ENCODE assay signal across 24 cellular contexts in genomic region chr4:127446309-127446708, GRCh38.
"Had no signal": no experiment of that assay in that cellular context is flagged by ENCODE, and none has a peak within 500 bp of the region (broad histone marks: within the 10 kb centered on the region; RNA-seq: fewer than 3 reads in every experiment).

No MANE protein-coding gene starts in this region.

- ATAC-seq: activated CD8-positive, alpha-beta T cell treated with anti-CD3 and anti-CD28 coated beads for 36 hours; Panc1 had no signal

- H3K4me3 ChIP-seq: breast epithelium, MG63, SJCRH30 had no signal

- DNase-seq: activated CD4-positive, alpha-beta T cell treated with anti-CD3 and anti-CD28 coated beads, Interleukin-2, amount 10 ng/mL, durations not matched to agents 7 days and 5 days; activated CD4-positive, CD25-positive, alpha-beta regulatory T cell; activated CD8-positive, alpha-beta memory T cell treated with anti-CD3 and anti-CD28 coated beads, Interleukin-2, amount 50 U/mL, for 48 hours; activated CD8-positive, alpha-beta T cell treated with anti-CD3 and anti-CD28 coated beads for 36 hours; activated naive CD4-positive, alpha-beta T cell treated with anti-CD3 and anti-CD28 coated beads, Interleukin-2, amount 50 U/mL, for 16 hours; activated naive CD8-positive, alpha-beta T cell treated with anti-CD3 and anti-CD28 coated beads, Interleukin-2, amount 10 ng/mL, durations not matched to agents 7 days and 5 days; activated T-cell treated with anti-CD3 and anti-CD28 coated beads, Interleukin-2, amount 50 U/mL, for 1 hour; aorta; caudate nucleus; MG63; NCI-H1105 treated with DMSO at 0.1 percent for 48 hours; NCI-H1436 treated with DMSO at 0.1 percent for 48 hours; NCI-H187; NCI-H2081; NCI-H510A treated with DMSO at 0.1 percent for 48 hours; NCI-H69; NK-92 treated with Interleukin-12 subunit alpha and Interleukin-12 subunit beta, amount 100 ng/mL, for 24 hours; OCI-M1; Right ventricle myocardium superior; SJCRH30; SK-N-SH; T-helper 1 cell had no signal
